In genomic region chr16:23424292-23424958, GRCh38 we compare ENCODE assay signal across 8 cellular contexts. TPM values are rescaled to one million over a fixed set of nuclear protein-coding genes. Genes with fewer than 3 reads are reported as not detected.
A peak's percentile ranks its signal among the peaks of the same experiment; 100 is the strongest.
DNase-seq lines count a peak whose midpoint lies in the region; ATAC-seq and TF ChIP-seq lines count a peak whose summit lies in the region.

No MANE protein-coding gene starts in this region.

- ATAC-seq in heart right ventricle (no peak), left ventricle myocardium superior (no peak)

- in situ Hi-C loops in G401 (cut with HindIII; ENCODE audit: low sequenced_read_pairs), result loop anchor here (25.0 kb wide), 1 partner anchor 262 kb away; no protein-coding TSS in a partner anchor

- H3K9me3 ChIP-seq in heart right ventricle, result no peaks in the 10 kb centered on the region

- peak overlapping the region; percentile 65 to 87 (median 78) for H3K27ac ChIP-seq in heart right ventricle
- H3K27ac ChIP-seq in adipose tissue (ENCODE audit: low read depth, low read length), result peak overlapping the region; percentile 28

- peaks cover 0 to 19% (median 9%) of the 10 kb centered on the region in 9 donors for H3K4me1 ChIP-seq in heart right ventricle

- no peak for TF ChIP-seq CTCF in heart right ventricle (IDR thresholded peaks at IDR 0.05)
- no peak for TF ChIP-seq CTCF in lower leg skin (IDR thresholded peaks at IDR 0.05)

- TF ChIP-seq POLR2A in lower leg skin (IDR thresholded peaks at IDR 0.05), result no peak

- H3K4me3 ChIP-seq in heart right ventricle (no peak overlapping the region), lower leg skin (ENCODE audit: low read depth, poor library complexity, severe bottlenecking) (no peak overlapping the region)

- no peaks in the 10 kb centered on the region for H3K27me3 ChIP-seq in heart right ventricle

- intact Hi-C loops in heart right ventricle (cut with DNase I), result loop anchor here in 1 of 10 donors (10.0 kb wide), 1 partner anchor 60 kb away; no protein-coding TSS in a partner anchor
- intact Hi-C loops in left ventricle myocardium superior (cut with micrococcal nuclease), result no loop called here
- intact Hi-C loops in lower leg skin (cut with DNase I; ENCODE audit: low total_unique reads), result no loop called here
- intact Hi-C loops in head of caudate nucleus (cut with DNase I), result no loop called here

- H3K36me3 ChIP-seq in heart right ventricle, result peaks cover 0 to 72% (median 10%) of the 10 kb centered on the region in 9 donors

- WGBS in heart right ventricle, 2 donors, result 95 to 96% methylated on average over 14 of the region's 14 CpGs
- 81 to 92% (median 91%) methylated on average over 14 of the region's 14 CpGs for WGBS in adipose tissue, 3 donors
- WGBS in lower leg skin, 2 donors, result 57 to 59% methylated on average over 14 of the region's 14 CpGs

- DNase-seq in heart right ventricle (no peak), left ventricle myocardium superior (no peak), lower leg skin (ENCODE audit: low spot score in 2 of 2) (peak; percentile 73 to 88), ureter (ENCODE audit: low spot score) (peak; percentile 67), head of caudate nucleus (no peak), NCI-H524 (lab: John Stamatoyannopoulos, UW) (no peak), G401 (ENCODE audit: low spot score) (no peak)

RNA-seq across cellular contexts. Expression of gene COG7, which starts 28.6 kb away (rescaled TPM):
- total RNA-seq in heart right ventricle (10 to 100 TPM; 10.9 to 15.5 (median 12.9) TPM), left ventricle myocardium superior (11.3 TPM), lower leg skin (10 to 100 TPM; 17.5 to 22.6 (median 18.0) TPM), ureter (45.6 TPM)
- polyA plus RNA-seq in heart right ventricle (10 to 100 TPM; 12.0 to 28.1 TPM), adipose tissue (10 to 100 TPM in 2 of 3 donors, 1 to 10 TPM in 1; 7.3 to 12.4 (median 12.3) TPM)
- total RNA-seq in G401 (2014; rRNA removed; shearing (Covaris generic)), result 13.3 and 16.4 TPM in 2 replicates

Comparison
In these comparisons a context has a peak if more than half of its experiments do, and no peak if none do; other contexts are left out.
1. DNase-seq: peak in lower leg skin (2 of 2) and ureter (single experiment); none in heart right ventricle (0 of 2), left ventricle myocardium superior (single experiment), head of caudate nucleus (0 of 42), NCI-H524 (0 of 2) and G401 (single experiment).